ENCODE assay signal across 8 cellular contexts in the genomic region with DNA sequence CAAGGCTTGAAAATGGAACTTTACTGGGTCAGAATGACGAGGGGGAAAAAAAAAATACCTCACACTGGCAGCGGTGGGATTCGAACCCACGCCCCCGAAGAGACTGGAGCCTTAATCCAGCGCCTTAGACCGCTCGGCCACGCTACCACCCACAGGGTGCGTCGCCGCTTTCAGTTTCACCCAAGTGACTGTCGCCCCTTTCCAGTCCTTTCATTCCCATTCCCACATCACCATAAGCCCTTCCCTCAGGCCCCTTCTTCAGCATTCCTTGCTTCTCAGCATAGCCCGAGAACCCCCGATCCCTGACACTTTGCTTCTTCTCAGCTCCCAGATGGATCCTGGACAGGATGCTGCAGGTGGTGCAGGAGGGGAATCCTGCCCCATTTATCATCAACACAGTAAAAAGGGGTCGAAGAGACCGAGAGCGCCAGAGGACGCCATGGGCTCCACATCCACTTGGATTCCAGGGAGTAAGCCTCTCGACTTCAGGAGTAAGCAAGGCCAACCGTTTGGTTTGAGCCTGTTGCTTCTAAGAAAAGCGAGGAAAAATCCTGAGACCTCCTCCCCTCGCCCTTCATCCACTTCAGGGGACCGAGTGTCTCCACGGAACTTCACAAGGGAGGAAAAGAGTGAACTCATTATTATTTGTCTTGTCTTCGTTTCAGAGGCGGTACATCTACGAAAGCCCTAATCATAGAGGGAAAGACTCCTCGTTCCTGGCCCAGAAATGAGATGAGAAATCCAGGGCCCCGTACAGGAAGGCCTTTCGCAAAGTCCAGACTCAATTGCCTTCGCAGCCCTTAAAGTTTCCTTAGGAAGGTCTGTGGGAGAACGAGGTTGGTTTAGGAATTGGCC. TPM values are rescaled to one million over a fixed set of nuclear protein-coding genes. Genes with fewer than 3 reads are reported as not detected.
DNase-seq lines count a peak whose midpoint lies in the region; ATAC-seq, FAIRE-seq and TF ChIP-seq lines count a peak whose summit lies in the region.

No MANE protein-coding gene starts in this region.

- no peaks in the 10 kb centered on the region for H3K36me3 ChIP-seq in ACC112 (ENCODE audit: insufficient read depth, low read length)
- no peaks in the 10 kb centered on the region for H3K36me3 ChIP-seq in endothelial cell of umbilical vein (ENCODE audit: control insufficient read depth in 2 of 2, extremely low read depth in 1 of 2, insufficient read depth in 2 of 2, low read length in 2 of 2)

- H3K27ac ChIP-seq in ACC112 (ENCODE audit: low read depth, low read length) (peak overlapping the region; percentile 63), endothelial cell of umbilical vein (ENCODE audit: insufficient read depth, low read depth, low read length) (peak overlapping the region; percentile 64)

- no peaks in the 10 kb centered on the region for H3K27me3 Mint-ChIP-seq in mesothelial cell of epicardium (ENCODE audit: low read depth)

- H3K27me3 ChIP-seq in ACC112 (ENCODE audit: insufficient read depth, low read length) (no peaks in the 10 kb centered on the region), endothelial cell of umbilical vein (ENCODE audit: control insufficient read depth in 2 of 2, insufficient read depth in 2 of 2, low read length in 2 of 2) (no peaks in the 10 kb centered on the region)

- TF ChIP-seq CTCF in endothelial cell of umbilical vein (IDR thresholded peaks at IDR 0.05; ENCODE audit: extremely low read depth in 1 of 2, insufficient read depth in 1 of 2, low read depth in 1 of 2, low read length in 2 of 2) (no peak), mesothelial cell of epicardium (IDR thresholded peaks at IDR 0.05; ENCODE audit: unreplicated experiment) (no peak)

- peak; percentile 26 for FAIRE-seq in endothelial cell of umbilical vein (lab: Jason Lieb, UNC)

- H3K4me1 ChIP-seq in ACC112 (ENCODE audit: control insufficient read depth, insufficient read depth, low read length, unreplicated experiment) (peaks cover 12% of the 10 kb centered on the region), endothelial cell of umbilical vein (ENCODE audit: control insufficient read depth, extremely low read depth, insufficient read depth, low read length) (peaks cover 20% of the 10 kb centered on the region)

- POLR2A ChIA-PET in endothelial cell of umbilical vein (lab: Charles Lee): no interaction called here

- no peaks in the 10 kb centered on the region for H3K9me3 Mint-ChIP-seq in mesothelial cell of epicardium

- H4K20me1 ChIP-seq in endothelial cell of umbilical vein (replicated peaks; ENCODE audit: control insufficient read depth, extremely low read depth, insufficient read depth, low read length): no peaks in the 10 kb centered on the region

- H3K4me3 Mint-ChIP-seq in mesothelial cell of epicardium: peak overlapping the region; percentile 82

- H3K4me3 ChIP-seq in ACC112 (ENCODE audit: low read depth, low read length) (peak overlapping the region; percentile 95), endothelial cell of umbilical vein (replicated peaks in 1 of 3; ENCODE audit: insufficient read depth in 1 of 3, low read depth in 1 of 3, low read length in 3 of 3) (peak overlapping the region; percentile 38 to 87 (median 84))

- no peaks in the 10 kb centered on the region for H3K79me2 ChIP-seq in ACC112 (ENCODE audit: control insufficient read depth, insufficient read depth, low read length, unreplicated experiment)
- no peaks in the 10 kb centered on the region for H3K79me2 ChIP-seq in endothelial cell of umbilical vein (ENCODE audit: control insufficient read depth, insufficient read depth, low read length)

- H3K4me1 Mint-ChIP-seq in mesothelial cell of epicardium: peaks cover 12% of the 10 kb centered on the region

- TF ChIP-seq POLR2A in endothelial cell of umbilical vein (IDR thresholded peaks at IDR 0.05; ENCODE audit: low read depth, low read length): no peak

- H2AFZ ChIP-seq in ACC112 (ENCODE audit: low read length, unreplicated experiment) (peak overlapping the region; percentile 100), endothelial cell of umbilical vein (ENCODE audit: low read depth, low read length) (peak overlapping the region; percentile 95)

- intact Hi-C loops in endothelial cell of umbilical vein (cut with micrococcal nuclease): loop anchor here (2.0 to 5.0 kb wide), 4 partner anchors 155 to 401 kb away; no protein-coding TSS in a partner anchor

- no peaks in the 10 kb centered on the region for H3K9me1 ChIP-seq in endothelial cell of umbilical vein (replicated peaks; ENCODE audit: control insufficient read depth, extremely low read depth, insufficient read depth, low read length)

- CTCF ChIA-PET in endothelial cell of umbilical vein (lab: Charles Lee): no interaction called here

- H3K9me3 ChIP-seq in endothelial cell of umbilical vein (replicated peaks; ENCODE audit: control insufficient read depth, insufficient read depth, low read length): no peaks in the 10 kb centered on the region

- H3K27ac Mint-ChIP-seq in mesothelial cell of epicardium: peak overlapping the region; percentile 90

- no peak for ATAC-seq in HG02588 (IDR thresholded peaks at IDR 0.05; ENCODE audit: unreplicated experiment)

- DNase-seq in H4 (ENCODE audit: low spot score) (peak; percentile 70), NCI-H748 treated with DMSO at 0.1 percent for 48 hours (lab: John Stamatoyannopoulos, UW) (peak; percentile 87), endothelial cell of umbilical vein (ENCODE audit: low read depth, low spot score) (peak; percentile 66), mesothelial cell of epicardium (ENCODE audit: low spot score in 2 of 2, unreplicated experiment in 2 of 2) (peak in 1 of 2 experiments; percentile 76)
- DNase-seq in activated CD8-positive, alpha-beta memory T cell treated with anti-CD3 and anti-CD28 coated beads for 48 hours (ENCODE audit: low read depth in 2 of 3, low spot score in 2 of 3): peak; percentile 62 to 79 (median 71)
- peak; percentile 59 to 70 for DNase-seq in stimulated activated CD8-positive, alpha-beta memory T cell treated with anti-CD3 and anti-CD28 coated beads, Interleukin-2, amount 100 ng/mL, for 48 hours (ENCODE audit: low read depth in 2 of 2)

- H3K36me3 Mint-ChIP-seq in mesothelial cell of epicardium: no peaks in the 10 kb centered on the region

- H3K4me2 ChIP-seq in endothelial cell of umbilical vein (ENCODE audit: insufficient read depth, low read length): peak overlapping the region; percentile 96

- peak overlapping the region; percentile 79 for H3K9ac ChIP-seq in endothelial cell of umbilical vein (replicated peaks; ENCODE audit: extremely low read depth, insufficient read depth, low read length)

- TSS peak; percentile 33 for BruUV-seq in endothelial cell of umbilical vein (replicated peaks; lab: Mats Ljungman, UMichigan)

- dilution Hi-C loops in endothelial cell of umbilical vein (cut with MboI; ENCODE audit: extremely low pct_ligation_motif_present, low sequenced_read_pairs): no loop called here

TF ChIP-seq in endothelial cell of umbilical vein, 7 proteins besides CTCF, POLR2A, EP300 and RAD21:
- TF ChIP-seq, protein P1, sequence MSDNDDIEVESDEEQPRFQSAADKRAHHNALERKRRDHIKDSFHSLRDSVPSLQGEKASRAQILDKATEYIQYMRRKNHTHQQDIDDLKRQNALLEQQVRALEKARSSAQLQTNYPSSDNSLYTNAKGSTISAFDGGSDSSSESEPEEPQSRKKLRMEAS (IDR thresholded peaks at IDR 0.05; ENCODE audit: insufficient read depth, insufficient read length): no peak

RNA-seq across cellular contexts. Expression of a gene that starts 20.0 kb away (rescaled TPM):
- total RNA-seq in H4 (2014; rRNA removed; shearing (Covaris generic)): 66.8 and 72.7 TPM in 2 replicates
- total RNA-seq in endothelial cell of umbilical vein: 67.5 and 69.2 TPM in 2 replicates
- polyA plus RNA-seq in endothelial cell of umbilical vein: 67.1 and 71.9 TPM in 2 replicates
- polyA plus RNA-seq in endothelial cell of umbilical vein (2011; cell fraction: cytosol; rRNA removed): 46.7 and 47.8 TPM in 2 replicates
- 101 and 124 TPM in 2 replicates for polyA plus RNA-seq in endothelial cell of umbilical vein (2011; cell fraction: nucleus; rRNA removed)
- 38.5 and 44.5 TPM in 2 replicates for polyA plus RNA-seq in endothelial cell of umbilical vein (2012)
- polyA minus RNA-seq in endothelial cell of umbilical vein: 97.6 and 98.7 TPM in 2 replicates
- 76.8 TPM for polyA minus RNA-seq in endothelial cell of umbilical vein (2011; cell fraction: cytosol; rRNA and poly(A)+ RNA removed)
- 57.8 and 68.6 TPM in 2 replicates for polyA minus RNA-seq in endothelial cell of umbilical vein (2011; cell fraction: nucleus; rRNA and poly(A)+ RNA removed)
- total RNA-seq in mesothelial cell of epicardium: 75.7 to 77.0 TPM (median 76.1 TPM) in 3 replicates
